ENCODE assay signal across 29 cellular contexts in genomic region chr6:128158496-128158895, GRCh38.
DNase-seq lines count a peak whose midpoint lies in the region; ATAC-seq and TF ChIP-seq lines count a peak whose summit lies in the region.
"Had no signal": no experiment of that assay in that cellular context is flagged by ENCODE, and none has a peak within 500 bp of the region (broad histone marks: within the 10 kb centered on the region; RNA-seq: fewer than 3 reads in every experiment).

No MANE protein-coding gene starts in this region.

- H3K4me1 Mint-ChIP-seq in natural killer cell: peaks cover 0 to 5% of the 10 kb centered on the region in 2 donors
- H3K4me1 Mint-ChIP-seq in natural killer cell treated with Interleukin-12 subunit alpha and Interleukin-12 subunit beta and Interleukin-15 and Interleukin-18, amount 100 ng/mL, for 72 hours (ENCODE audit: low read depth in 2 of 2): peaks cover 0 to 4% of the 10 kb centered on the region in 2 donors
- H3K4me1 Mint-ChIP-seq: neural crest cell had no signal

- H3K9me3 Mint-ChIP-seq in natural killer cell: no peaks in the 10 kb centered on the region
- H3K9me3 Mint-ChIP-seq in natural killer cell treated with Interleukin-12 subunit alpha and Interleukin-12 subunit beta and Interleukin-15 and Interleukin-18, amount 100 ng/mL, for 72 hours: no peaks in the 10 kb centered on the region
- H3K9me3 Mint-ChIP-seq: neural crest cell had no signal

- H3K4me3 ChIP-seq in astrocyte of the cerebellum (ENCODE audit: low read depth, low read length) (no peak overlapping the region), fibroblast of pulmonary artery (replicated peaks; ENCODE audit: low read depth, low read length) (no peak overlapping the region)
- H3K4me3 ChIP-seq: dorsolateral prefrontal cortex, right atrium auricular region, upper lobe of left lung had no signal

- H3K36me3 Mint-ChIP-seq in natural killer cell: no peaks in the 10 kb centered on the region
- H3K36me3 Mint-ChIP-seq in natural killer cell treated with Interleukin-12 subunit alpha and Interleukin-12 subunit beta and Interleukin-15 and Interleukin-18, amount 100 ng/mL, for 72 hours: no peaks in the 10 kb centered on the region
- H3K36me3 Mint-ChIP-seq: activated naive CD8-positive, alpha-beta T cell; CD14-positive monocyte; stimulated activated naive B cell treated with anti-CD40 and anti-IgM and Interleukin-4, amounts not matched to agents 10 μg/mL and 1 μg/mL and 100 μg/mL, for 72 hours had no signal

- H3K4me3 Mint-ChIP-seq in natural killer cell: peak overlapping the region; percentile 6
- H3K4me3 Mint-ChIP-seq in natural killer cell treated with Interleukin-12 subunit alpha and Interleukin-12 subunit beta and Interleukin-15 and Interleukin-18, amount 100 ng/mL, for 72 hours: no peak overlapping the region
- H3K4me3 Mint-ChIP-seq: activated naive CD8-positive, alpha-beta T cell; CD14-positive monocyte; memory B cell; neural crest cell; stimulated activated naive B cell treated with anti-CD40 and anti-IgM and Interleukin-4, amounts not matched to agents 10 μg/mL and 1 μg/mL and 100 μg/mL, for 72 hours had no signal

- no peaks in the 10 kb centered on the region for H3K27me3 Mint-ChIP-seq in natural killer cell (ENCODE audit: low read depth in 2 of 2)
- no peaks in the 10 kb centered on the region for H3K27me3 Mint-ChIP-seq in natural killer cell treated with Interleukin-12 subunit alpha and Interleukin-12 subunit beta and Interleukin-15 and Interleukin-18, amount 100 ng/mL, for 72 hours
- H3K27me3 Mint-ChIP-seq: activated naive CD8-positive, alpha-beta T cell; memory B cell; stimulated activated naive B cell treated with anti-CD40 and anti-IgM and Interleukin-4, amounts not matched to agents 10 μg/mL and 1 μg/mL and 100 μg/mL, for 72 hours had no signal

- no peak overlapping the region for H3K27ac Mint-ChIP-seq in natural killer cell
- H3K27ac Mint-ChIP-seq in natural killer cell treated with Interleukin-12 subunit alpha and Interleukin-12 subunit beta and Interleukin-15 and Interleukin-18, amount 100 ng/mL, for 72 hours: no peak overlapping the region
- H3K27ac Mint-ChIP-seq: activated naive CD8-positive, alpha-beta T cell; CD14-positive monocyte; memory B cell; stimulated activated naive B cell treated with anti-CD40 and anti-IgM and Interleukin-4, amounts not matched to agents 10 μg/mL and 1 μg/mL and 100 μg/mL, for 72 hours had no signal

- TF ChIP-seq CTCF in natural killer cell (IDR thresholded peaks at IDR 0.05) (no peak), astrocyte of the cerebellum (IDR thresholded peaks at IDR 0.05; ENCODE audit: low read depth, low read length, missing control alignments) (no peak), fibroblast of pulmonary artery (IDR thresholded peaks at IDR 0.05; ENCODE audit: low read length, missing control alignments) (no peak)

- in situ Hi-C loops in astrocyte of the cerebellum (cut with HindIII; ENCODE audit: low sequenced_read_pairs): no loop called here

- no peak for DNase-seq in natural killer cell
- DNase-seq in natural killer cell treated with Interleukin-12 subunit alpha and Interleukin-12 subunit beta and Interleukin-15 and Interleukin-18, amount 100 ng/mL, for 72 hours (ENCODE audit: low spot score): no peak
- DNase-seq in astrocyte of the cerebellum (ENCODE audit: low read depth): peak; percentile 12
- peak; percentile 29 for DNase-seq in fibroblast of pulmonary artery (ENCODE audit: low read depth)
- no peak for DNase-seq in NCI-H1436 treated with DMSO at 0.1 percent for 48 hours (lab: John Stamatoyannopoulos, UW)
- no peak for DNase-seq in DMS79 (lab: John Stamatoyannopoulos, UW)
- no peak for DNase-seq in D341Med (ENCODE audit: low spot score)
- DNase-seq: activated CD4-positive, alpha-beta T cell treated with anti-CD3 and anti-CD28 coated beads for 48 hours; activated effector memory CD4-positive, alpha-beta T cell treated with anti-CD3 and anti-CD28 coated beads, Interleukin-2, amount 50 U/mL, for 16 hours; anterior cingulate cortex; central memory CD4-positive, alpha-beta T cell; DND-41; dorsolateral prefrontal cortex; glutamatergic neuron; Kasumi-1; NCI-H1048; NCI-H1694; NCI-H82; small intestine; stimulated activated naive B cell treated with anti-CD40 and anti-IgM and Interleukin-4, amounts not matched to agents 10 μg/mL and 1 μg/mL and 100 μg/mL, for 72 hours; T1000; upper lobe of left lung; WERI-Rb-1 had no signal

- intact Hi-C loops in natural killer cell (cut with micrococcal nuclease): no loop called here

- ATAC-seq in natural killer cell: no peak
- no peak for ATAC-seq in natural killer cell treated with Interleukin-12 subunit alpha and Interleukin-12 subunit beta and Interleukin-15 and Interleukin-18, amount 100 ng/mL, for 72 hours
- ATAC-seq in HG02885 (IDR thresholded peaks at IDR 0.05; ENCODE audit: poor library complexity, unreplicated experiment): no peak

Comparison
In these comparisons a context has a peak if more than half of its experiments do, and no peak if none do; other contexts are left out.
1. DNase-seq: peak in astrocyte of the cerebellum (single experiment) and fibroblast of pulmonary artery (single experiment); none in natural killer cell (single experiment), natural killer cell treated with Interleukin-12 subunit alpha and Interleukin-12 subunit beta and Interleukin-15 and Interleukin-18, amount 100 ng/mL, for 72 hours (single experiment), NCI-H1436 treated with DMSO at 0.1 percent for 48 hours (single experiment), DMS79 (single experiment) and D341Med (single experiment).